1 cellular context compared by ENCODE assay signal in the genomic region with DNA sequence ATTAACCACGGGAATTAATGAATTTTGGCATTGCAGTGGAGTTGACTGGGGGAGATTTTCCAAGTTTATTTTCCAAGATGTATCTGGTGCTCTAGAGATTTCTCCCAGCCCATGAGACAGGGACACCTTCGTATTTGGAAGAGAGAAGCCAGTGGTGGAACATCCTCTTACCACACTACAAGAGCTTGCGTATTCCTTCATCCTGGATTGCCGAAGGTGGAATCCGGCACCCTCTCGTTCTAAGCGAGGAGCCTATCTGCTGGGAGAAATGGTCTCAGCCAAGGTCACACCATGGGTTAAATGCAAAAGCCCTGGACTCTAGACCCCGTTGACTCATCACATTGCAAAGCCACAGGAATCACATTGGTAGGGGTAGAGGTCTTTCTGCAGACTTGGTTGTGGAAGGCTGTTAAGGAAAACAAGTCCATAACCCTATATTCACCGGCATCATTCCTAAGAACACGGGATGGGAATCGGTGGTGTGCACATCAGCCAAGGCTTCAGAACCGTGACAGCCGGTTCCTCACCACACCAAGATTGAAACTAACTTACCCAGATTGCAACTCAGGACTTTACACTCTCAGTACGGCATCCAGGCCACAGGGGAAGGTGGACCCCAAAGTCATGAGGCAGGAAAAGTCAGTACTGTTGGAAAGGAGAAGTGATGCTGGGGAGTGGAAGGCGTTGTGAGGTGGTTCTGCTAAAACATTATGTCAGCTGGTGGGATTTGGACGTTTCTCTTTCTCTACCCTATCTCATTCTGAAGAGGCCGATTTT.
TF ChIP-seq lines count a peak whose summit lies in the region.

No MANE protein-coding gene starts in this region.

TF ChIP-seq in HepG2, 621 proteins besides CTCF, POLR2A, EP300 and RAD21 (continued from another document and continues in another):
- TF ChIP-seq, protein P1, sequence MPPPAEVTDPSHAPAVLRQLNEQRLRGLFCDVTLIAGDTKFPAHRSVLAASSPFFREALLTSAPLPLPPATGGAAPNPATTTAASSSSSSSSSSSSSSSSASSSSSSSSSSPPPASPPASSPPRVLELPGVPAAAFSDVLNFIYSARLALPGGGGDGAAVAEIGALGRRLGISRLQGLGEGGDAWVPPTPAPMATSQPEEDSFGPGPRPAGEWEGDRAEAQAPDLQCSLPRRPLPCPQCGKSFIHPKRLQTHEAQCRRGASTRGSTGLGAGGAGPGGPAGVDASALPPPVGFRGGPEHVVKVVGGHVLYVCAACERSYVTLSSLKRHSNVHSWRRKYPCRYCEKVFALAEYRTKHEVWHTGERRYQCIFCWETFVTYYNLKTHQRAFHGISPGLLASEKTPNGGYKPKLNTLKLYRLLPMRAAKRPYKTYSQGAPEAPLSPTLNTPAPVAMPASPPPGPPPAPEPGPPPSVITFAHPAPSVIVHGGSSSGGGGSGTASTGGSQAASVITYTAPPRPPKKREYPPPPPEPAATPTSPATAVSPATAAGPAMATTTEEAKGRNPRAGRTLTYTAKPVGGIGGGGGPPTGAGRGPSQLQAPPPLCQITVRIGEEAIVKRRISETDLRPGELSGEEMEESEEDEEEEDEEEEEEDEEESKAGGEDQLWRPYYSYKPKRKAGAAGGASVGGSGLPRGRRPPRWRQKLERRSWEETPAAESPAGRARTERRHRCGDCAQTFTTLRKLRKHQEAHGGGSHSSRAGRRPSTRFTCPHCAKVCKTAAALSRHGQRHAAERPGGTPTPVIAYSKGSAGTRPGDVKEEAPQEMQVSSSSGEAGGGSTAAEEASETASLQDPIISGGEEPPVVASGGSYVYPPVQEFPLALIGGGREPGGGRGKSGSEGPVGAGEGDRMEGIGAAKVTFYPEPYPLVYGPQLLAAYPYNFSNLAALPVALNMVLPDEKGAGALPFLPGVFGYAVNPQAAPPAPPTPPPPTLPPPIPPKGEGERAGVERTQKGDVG (CRISPR knock-in tag; IDR thresholded peaks at IDR 0.05; ENCODE audit: borderline replicate concordance) = no peak
- TF ChIP-seq NFE2L2 (IDR thresholded peaks at IDR 0.05; ENCODE audit: low read length) (peak; percentile 31; the same call in 1 of the 2 replicates), GATAD2A (CRISPR knock-in tag; IDR thresholded peaks at IDR 0.05) (peak; percentile 89), ZC3H4 (CRISPR knock-in tag; IDR thresholded peaks at IDR 0.05; ENCODE audit: borderline replicate concordance) (no peak), ZNF570 (CRISPR knock-in tag; IDR thresholded peaks at IDR 0.05; ENCODE audit: borderline replicate concordance) (no peak), NCOR1 (IDR thresholded peaks at IDR 0.05; ENCODE audit: borderline replicate concordance, low read length) (peak; percentile 75; the same call in 1 of the 2 replicates), ZNF672 (CRISPR knock-in tag; IDR thresholded peaks at IDR 0.05) (no peak), KDM6A (CRISPR knock-in tag; IDR thresholded peaks at IDR 0.05; ENCODE audit: low read depth) (peak; percentile 39; the same call in 1 of the 2 replicates), HDAC1 (CRISPR knock-in tag; IDR thresholded peaks at IDR 0.05) (peak; percentile 73), NFRKB (IDR thresholded peaks at IDR 0.05) (no peak), ZBTB42 (CRISPR knock-in tag; IDR thresholded peaks at IDR 0.05) (no peak), ESRRA (CRISPR knock-in tag; IDR thresholded peaks at IDR 0.05; ENCODE audit: low read depth) (peak; percentile 95), DR1 (CRISPR knock-in tag; IDR thresholded peaks at IDR 0.05) (no peak), ZNF703 (CRISPR knock-in tag; IDR thresholded peaks at IDR 0.05; ENCODE audit: borderline replicate concordance) (peak; percentile 62; the same call in 1 of the 2 replicates), GABPB1 (CRISPR knock-in tag; IDR thresholded peaks at IDR 0.05) (peak; percentile 18; the same call in 1 of the 2 replicates), NCOA2 (CRISPR knock-in tag; IDR thresholded peaks at IDR 0.05) (0 out of 2 replicates have a peak, but pooled peaks have one; percentile 30), MAFG (CRISPR knock-in tag; IDR thresholded peaks at IDR 0.05) (no peak), SP140L (CRISPR knock-in tag; IDR thresholded peaks at IDR 0.05; ENCODE audit: borderline replicate concordance) (no peak), ZNF230 (CRISPR knock-in tag; IDR thresholded peaks at IDR 0.05) (no peak), CBX5 (CRISPR knock-in tag; IDR thresholded peaks at IDR 0.05; ENCODE audit: borderline replicate concordance) (no peak), ZNF652 (CRISPR knock-in tag; IDR thresholded peaks at IDR 0.05; ENCODE audit: borderline replicate concordance, low read depth) (peak; percentile 99), SMARCC2 (IDR thresholded peaks at IDR 0.05) (peak; percentile 94; the same call in 1 of the 2 replicates), ARNT (IDR thresholded peaks at IDR 0.05) (no peak), XRCC5 (optimal IDR thresholded peaks at IDR 0.05; ENCODE audit: low read length) (peak; percentile 87), ZNF33B (CRISPR knock-in tag; IDR thresholded peaks at IDR 0.05) (0 out of 2 replicates have a peak, but pooled peaks have one; percentile 29), ZNF496 (CRISPR knock-in tag; IDR thresholded peaks at IDR 0.05; ENCODE audit: insufficient replicate concordance) (no peak), MIER3 (CRISPR knock-in tag; IDR thresholded peaks at IDR 0.05; ENCODE audit: borderline replicate concordance) (peak; percentile 71; the same call in 1 of the 2 replicates), XBP1 (CRISPR knock-in tag; IDR thresholded peaks at IDR 0.05) (peak; percentile 51; the same call in 1 of the 2 replicates), ZNF431 (CRISPR knock-in tag; IDR thresholded peaks at IDR 0.05; ENCODE audit: borderline replicate concordance, low read depth) (no peak; the same call in 1 of the 2 replicates), FOXA3 (CRISPR knock-in tag; IDR thresholded peaks at IDR 0.05) (peak; percentile 54), ZNF605 (CRISPR knock-in tag; IDR thresholded peaks at IDR 0.05) (no peak; the same call in 1 of the 2 replicates), ZNF577 (CRISPR knock-in tag; IDR thresholded peaks at IDR 0.05; ENCODE audit: borderline replicate concordance, low read depth) (no peak)
- TF ChIP-seq, protein P2, sequence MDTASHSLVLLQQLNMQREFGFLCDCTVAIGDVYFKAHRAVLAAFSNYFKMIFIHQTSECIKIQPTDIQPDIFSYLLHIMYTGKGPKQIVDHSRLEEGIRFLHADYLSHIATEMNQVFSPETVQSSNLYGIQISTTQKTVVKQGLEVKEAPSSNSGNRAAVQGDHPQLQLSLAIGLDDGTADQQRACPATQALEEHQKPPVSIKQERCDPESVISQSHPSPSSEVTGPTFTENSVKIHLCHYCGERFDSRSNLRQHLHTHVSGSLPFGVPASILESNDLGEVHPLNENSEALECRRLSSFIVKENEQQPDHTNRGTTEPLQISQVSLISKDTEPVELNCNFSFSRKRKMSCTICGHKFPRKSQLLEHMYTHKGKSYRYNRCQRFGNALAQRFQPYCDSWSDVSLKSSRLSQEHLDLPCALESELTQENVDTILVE (CRISPR knock-in tag; IDR thresholded peaks at IDR 0.05) = no peak
- TF ChIP-seq, protein P3, sequence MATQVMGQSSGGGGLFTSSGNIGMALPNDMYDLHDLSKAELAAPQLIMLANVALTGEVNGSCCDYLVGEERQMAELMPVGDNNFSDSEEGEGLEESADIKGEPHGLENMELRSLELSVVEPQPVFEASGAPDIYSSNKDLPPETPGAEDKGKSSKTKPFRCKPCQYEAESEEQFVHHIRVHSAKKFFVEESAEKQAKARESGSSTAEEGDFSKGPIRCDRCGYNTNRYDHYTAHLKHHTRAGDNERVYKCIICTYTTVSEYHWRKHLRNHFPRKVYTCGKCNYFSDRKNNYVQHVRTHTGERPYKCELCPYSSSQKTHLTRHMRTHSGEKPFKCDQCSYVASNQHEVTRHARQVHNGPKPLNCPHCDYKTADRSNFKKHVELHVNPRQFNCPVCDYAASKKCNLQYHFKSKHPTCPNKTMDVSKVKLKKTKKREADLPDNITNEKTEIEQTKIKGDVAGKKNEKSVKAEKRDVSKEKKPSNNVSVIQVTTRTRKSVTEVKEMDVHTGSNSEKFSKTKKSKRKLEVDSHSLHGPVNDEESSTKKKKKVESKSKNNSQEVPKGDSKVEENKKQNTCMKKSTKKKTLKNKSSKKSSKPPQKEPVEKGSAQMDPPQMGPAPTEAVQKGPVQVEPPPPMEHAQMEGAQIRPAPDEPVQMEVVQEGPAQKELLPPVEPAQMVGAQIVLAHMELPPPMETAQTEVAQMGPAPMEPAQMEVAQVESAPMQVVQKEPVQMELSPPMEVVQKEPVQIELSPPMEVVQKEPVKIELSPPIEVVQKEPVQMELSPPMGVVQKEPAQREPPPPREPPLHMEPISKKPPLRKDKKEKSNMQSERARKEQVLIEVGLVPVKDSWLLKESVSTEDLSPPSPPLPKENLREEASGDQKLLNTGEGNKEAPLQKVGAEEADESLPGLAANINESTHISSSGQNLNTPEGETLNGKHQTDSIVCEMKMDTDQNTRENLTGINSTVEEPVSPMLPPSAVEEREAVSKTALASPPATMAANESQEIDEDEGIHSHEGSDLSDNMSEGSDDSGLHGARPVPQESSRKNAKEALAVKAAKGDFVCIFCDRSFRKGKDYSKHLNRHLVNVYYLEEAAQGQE (IDR thresholded peaks at IDR 0.05; ENCODE audit: borderline replicate concordance in 1 of 2, low read depth in 1 of 2, low read length in 2 of 2) = 0 out of 4 replicates have a peak, but pooled peaks of 1 of the 2 experiments have one; percentile 49
- TF ChIP-seq, protein P4, sequence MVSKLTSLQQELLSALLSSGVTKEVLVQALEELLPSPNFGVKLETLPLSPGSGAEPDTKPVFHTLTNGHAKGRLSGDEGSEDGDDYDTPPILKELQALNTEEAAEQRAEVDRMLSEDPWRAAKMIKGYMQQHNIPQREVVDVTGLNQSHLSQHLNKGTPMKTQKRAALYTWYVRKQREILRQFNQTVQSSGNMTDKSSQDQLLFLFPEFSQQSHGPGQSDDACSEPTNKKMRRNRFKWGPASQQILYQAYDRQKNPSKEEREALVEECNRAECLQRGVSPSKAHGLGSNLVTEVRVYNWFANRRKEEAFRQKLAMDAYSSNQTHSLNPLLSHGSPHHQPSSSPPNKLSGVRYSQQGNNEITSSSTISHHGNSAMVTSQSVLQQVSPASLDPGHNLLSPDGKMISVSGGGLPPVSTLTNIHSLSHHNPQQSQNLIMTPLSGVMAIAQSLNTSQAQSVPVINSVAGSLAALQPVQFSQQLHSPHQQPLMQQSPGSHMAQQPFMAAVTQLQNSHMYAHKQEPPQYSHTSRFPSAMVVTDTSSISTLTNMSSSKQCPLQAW (CRISPR knock-in tag; IDR thresholded peaks at IDR 0.05) = peak; percentile 60
- TF ChIP-seq, protein P5, sequence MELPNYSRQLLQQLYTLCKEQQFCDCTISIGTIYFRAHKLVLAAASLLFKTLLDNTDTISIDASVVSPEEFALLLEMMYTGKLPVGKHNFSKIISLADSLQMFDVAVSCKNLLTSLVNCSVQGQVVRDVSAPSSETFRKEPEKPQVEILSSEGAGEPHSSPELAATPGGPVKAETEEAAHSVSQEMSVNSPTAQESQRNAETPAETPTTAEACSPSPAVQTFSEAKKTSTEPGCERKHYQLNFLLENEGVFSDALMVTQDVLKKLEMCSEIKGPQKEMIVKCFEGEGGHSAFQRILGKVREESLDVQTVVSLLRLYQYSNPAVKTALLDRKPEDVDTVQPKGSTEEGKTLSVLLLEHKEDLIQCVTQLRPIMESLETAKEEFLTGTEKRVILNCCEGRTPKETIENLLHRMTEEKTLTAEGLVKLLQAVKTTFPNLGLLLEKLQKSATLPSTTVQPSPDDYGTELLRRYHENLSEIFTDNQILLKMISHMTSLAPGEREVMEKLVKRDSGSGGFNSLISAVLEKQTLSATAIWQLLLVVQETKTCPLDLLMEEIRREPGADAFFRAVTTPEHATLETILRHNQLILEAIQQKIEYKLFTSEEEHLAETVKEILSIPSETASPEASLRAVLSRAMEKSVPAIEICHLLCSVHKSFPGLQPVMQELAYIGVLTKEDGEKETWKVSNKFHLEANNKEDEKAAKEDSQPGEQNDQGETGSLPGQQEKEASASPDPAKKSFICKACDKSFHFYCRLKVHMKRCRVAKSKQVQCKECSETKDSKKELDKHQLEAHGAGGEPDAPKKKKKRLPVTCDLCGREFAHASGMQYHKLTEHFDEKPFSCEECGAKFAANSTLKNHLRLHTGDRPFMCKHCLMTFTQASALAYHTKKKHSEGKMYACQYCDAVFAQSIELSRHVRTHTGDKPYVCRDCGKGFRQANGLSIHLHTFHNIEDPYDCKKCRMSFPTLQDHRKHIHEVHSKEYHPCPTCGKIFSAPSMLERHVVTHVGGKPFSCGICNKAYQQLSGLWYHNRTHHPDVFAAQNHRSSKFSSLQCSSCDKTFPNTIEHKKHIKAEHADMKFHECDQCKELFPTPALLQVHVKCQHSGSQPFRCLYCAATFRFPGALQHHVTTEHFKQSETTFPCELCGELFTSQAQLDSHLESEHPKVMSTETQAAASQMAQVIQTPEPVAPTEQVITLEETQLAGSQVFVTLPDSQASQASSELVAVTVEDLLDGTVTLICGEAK (IDR thresholded peaks at IDR 0.05) = no peak
- TF ChIP-seq, protein P5 (CRISPR knock-in tag; IDR thresholded peaks at IDR 0.05) = 0 out of 2 replicates have a peak, but pooled peaks have one; percentile 71
- TF ChIP-seq, protein P6, sequence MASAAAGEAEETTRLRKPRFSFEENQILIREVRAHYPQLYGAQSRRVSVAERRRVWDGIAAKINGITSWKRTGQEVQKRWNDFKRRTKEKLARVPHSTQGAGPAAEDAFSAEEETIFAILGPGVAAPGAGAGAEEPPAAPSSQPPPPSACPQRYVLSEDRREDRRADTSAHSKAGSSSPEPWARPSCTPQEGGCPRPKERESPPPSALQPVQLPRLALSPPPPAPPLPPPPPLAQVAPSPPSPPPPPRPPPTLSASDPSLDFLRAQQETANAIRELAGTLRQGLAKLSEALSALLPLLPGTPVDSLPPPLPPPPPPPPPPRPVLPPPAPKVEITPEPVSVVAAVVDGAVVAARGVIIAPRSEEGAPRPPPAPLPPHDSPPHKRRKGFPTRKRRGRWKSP (CRISPR knock-in tag; IDR thresholded peaks at IDR 0.05) = 0 out of 2 replicates have a peak, but pooled peaks have one; percentile 46
